Comparison of ENCODE assay signal across 20 cellular contexts in genomic region chrX:114650351-114650750, GRCh38.
DNase-seq lines count a peak whose midpoint lies in the region; ATAC-seq, FAIRE-seq and TF ChIP-seq lines count a peak whose summit lies in the region.
"Had no signal": no experiment of that assay in that cellular context is flagged by ENCODE, and none has a peak within 500 bp of the region (broad histone marks: within the 10 kb centered on the region; RNA-seq: fewer than 3 reads in every experiment).

No MANE protein-coding gene starts in this region.

- FAIRE-seq in bronchial epithelial cell (lab: Jason Lieb, UNC), result no peak

- no peak for TF ChIP-seq POLR2A in suprapubic skin (IDR thresholded peaks at IDR 0.05)

- no peaks in the 10 kb centered on the region for H3K4me1 Mint-ChIP-seq in activated T-cell treated with anti-CD3 and anti-CD28 coated beads, Interleukin-2, amount 50 U/mL, for 72 hours (ENCODE audit: low read depth)

- no peaks in the 10 kb centered on the region for H3F3A ChIP-seq in MM.1S (ENCODE audit: insufficient read depth, low read length)

- H3K4me1 ChIP-seq in MM.1S (ENCODE audit: low read length), result no peaks in the 10 kb centered on the region
- H3K4me1 ChIP-seq in suprapubic skin, result no peaks in the 10 kb centered on the region
- H3K4me1 ChIP-seq: SJSA1 had no signal

- no peak overlapping the region for H3K27ac Mint-ChIP-seq in activated T-cell treated with anti-CD3 and anti-CD28 coated beads, Interleukin-2, amount 50 U/mL, for 72 hours

- no peak overlapping the region for H3K4me3 ChIP-seq in bronchial epithelial cell (ENCODE audit: low read depth, low read length)
- no peak overlapping the region for H3K4me3 ChIP-seq in foreskin fibroblast (ENCODE audit: low read depth in 1 of 2, low read length in 2 of 2)
- no peak overlapping the region for H3K4me3 ChIP-seq in MM.1S (ENCODE audit: low read length)
- H3K4me3 ChIP-seq in suprapubic skin, result no peak overlapping the region
- H3K4me3 ChIP-seq: HAP-1, MG63, PC-9, SJSA1 had no signal

- H3K27ac ChIP-seq in MM.1S (ENCODE audit: low read length), result no peak overlapping the region
- H3K27ac ChIP-seq in suprapubic skin, result no peak overlapping the region
- H3K27ac ChIP-seq: PC-9, SJSA1 had no signal

- H3K9me2 ChIP-seq in MM.1S (replicated peaks; ENCODE audit: insufficient read depth, low read length), result no peaks in the 10 kb centered on the region

- no peak overlapping the region for H3K9ac ChIP-seq in MM.1S (ENCODE audit: low read length)

- H3K36me3 ChIP-seq in bronchial epithelial cell (ENCODE audit: control insufficient read depth, insufficient read depth, low read length) (no peaks in the 10 kb centered on the region), MM.1S (replicated peaks; ENCODE audit: insufficient read depth, low read length) (no peaks in the 10 kb centered on the region), suprapubic skin (no peaks in the 10 kb centered on the region)
- H3K36me3 ChIP-seq: HAP-1, MG63, SJSA1 had no signal

- no peaks in the 10 kb centered on the region for H3K79me2 ChIP-seq in MM.1S (ENCODE audit: low read length)

- H4K20me1 ChIP-seq in MM.1S (ENCODE audit: insufficient read depth, low read length), result no peaks in the 10 kb centered on the region

- no peak overlapping the region for H2AFZ ChIP-seq in MM.1S (ENCODE audit: low read length)
- H2AFZ ChIP-seq: PC-9 had no signal

- DNase-seq in GM03348 (ENCODE audit: low spot score), result peak; percentile 1
- peak; percentile 15 for DNase-seq in bronchial epithelial cell (ENCODE audit: low read depth)
- DNase-seq in foreskin fibroblast, result peak; percentile 28 to 60
- no peak for DNase-seq in MM.1S
- DNase-seq in suprapubic skin (ENCODE audit: low spot score in 2 of 2), result no peak
- no peak for DNase-seq in hippocampal formation (lab: John Stamatoyannopoulos, UW)
- no peak for DNase-seq in activated T-cell treated with anti-CD3 and anti-CD28 coated beads, Interleukin-2, amount 50 U/mL, for 72 hours
- DNase-seq: Calu3, DND-41, GOT3, IMR-90, KG1, MG63, NCI-H2029, NCI-H446, NCI-H526 treated with DMSO at 0.1 percent for 48 hours, PC-9, Right ventricle myocardium superior had no signal

- H3K27me3 Mint-ChIP-seq in activated T-cell treated with anti-CD3 and anti-CD28 coated beads, Interleukin-2, amount 50 U/mL, for 72 hours (ENCODE audit: low read depth), result peaks cover 6% of the 10 kb centered on the region

- H3K9me3 ChIP-seq in MM.1S (replicated peaks; ENCODE audit: insufficient read depth, low read length) (no peaks in the 10 kb centered on the region), suprapubic skin (no peaks in the 10 kb centered on the region)
- H3K9me3 ChIP-seq: HAP-1, MG63, SJSA1 had no signal

- no peak for ATAC-seq in activated T-cell treated with anti-CD3 and anti-CD28 coated beads, Interleukin-2, amount 50 U/mL, for 72 hours (replicated peaks in 1 of 2)

- H3K36me3 Mint-ChIP-seq in activated T-cell treated with anti-CD3 and anti-CD28 coated beads, Interleukin-2, amount 50 U/mL, for 72 hours (ENCODE audit: insufficient read depth in 2 of 2), result no peaks in the 10 kb centered on the region

- TF ChIP-seq CTCF in bronchial epithelial cell (IDR thresholded peaks at IDR 0.05; ENCODE audit: insufficient read depth, low read length, severe bottlenecking) (no peak), foreskin fibroblast (IDR thresholded peaks at IDR 0.05; ENCODE audit: low read depth, low read length) (no peak), MM.1S (IDR thresholded peaks at IDR 0.05; ENCODE audit: low read length) (no peak), suprapubic skin (IDR thresholded peaks at IDR 0.05) (no peak)

- no peak overlapping the region for H3K4me2 ChIP-seq in MM.1S (ENCODE audit: low read depth, low read length)
- H3K4me2 ChIP-seq: PC-9 had no signal

- H3K9me3 Mint-ChIP-seq in activated T-cell treated with anti-CD3 and anti-CD28 coated beads, Interleukin-2, amount 50 U/mL, for 72 hours, result peaks cover 0 to 2% of the 10 kb centered on the region in 2 donors

- no peak for TF ChIP-seq EP300 in suprapubic skin (IDR thresholded peaks at IDR 0.05)

- no peak overlapping the region for H3K4me3 Mint-ChIP-seq in activated T-cell treated with anti-CD3 and anti-CD28 coated beads, Interleukin-2, amount 50 U/mL, for 72 hours

- H3K27me3 ChIP-seq in bronchial epithelial cell (ENCODE audit: control insufficient read depth, insufficient read depth, low read length) (no peaks in the 10 kb centered on the region), MM.1S (replicated peaks; ENCODE audit: insufficient read depth, low read length) (no peaks in the 10 kb centered on the region), suprapubic skin (no peaks in the 10 kb centered on the region)
- H3K27me3 ChIP-seq: MG63, SJSA1 had no signal

Comparison
In these comparisons a context has a peak if more than half of its experiments do, and no peak if none do; other contexts are left out.
1. DNase-seq: peak in GM03348 (single experiment), bronchial epithelial cell (single experiment) and foreskin fibroblast (2 of 2); none in MM.1S (single experiment), suprapubic skin (0 of 2), hippocampal formation (0 of 2) and activated T-cell treated with anti-CD3 and anti-CD28 coated beads, Interleukin-2, amount 50 U/mL, for 72 hours (0 of 2).